19 cellular contexts compared by ENCODE assay signal in genomic region chr12:30519535-30519934, GRCh38.
"Had no signal": no experiment of that assay in that cellular context is flagged by ENCODE, and none has a peak within 500 bp of the region (broad histone marks: within the 10 kb centered on the region; RNA-seq: fewer than 3 reads in every experiment).

No MANE protein-coding gene starts in this region.

- H3K4me1 ChIP-seq: left lung, transverse colon, uterus had no signal

- H3K27ac ChIP-seq: left lung, suprapubic skin had no signal

- H3K9me3 ChIP-seq: left lung, suprapubic skin, transverse colon, uterus had no signal

- H3K4me3 ChIP-seq: left lung, suprapubic skin, transverse colon, uterus had no signal

- H3K36me3 ChIP-seq: left lung, suprapubic skin, transverse colon, uterus had no signal

- DNase-seq: activated B cell treated with CpG ODN at 0.5 μM for 24 hours; activated CD4-positive, alpha-beta T cell treated with anti-CD3 and anti-CD28 coated beads for 36 hours; activated CD4-positive, alpha-beta T cell treated with anti-CD3 and anti-CD28 coated beads, Interleukin-2, amount 50 U/mL, for 4 hours; activated CD8-positive, alpha-beta memory T cell treated with anti-CD3 and anti-CD28 coated beads for 24 hours; activated CD8-positive, alpha-beta memory T cell treated with anti-CD3 and anti-CD28 coated beads, Interleukin-2, amount 50 U/mL, for 4 hours; activated naive CD4-positive, alpha-beta T cell treated with Interleukin-2 at 50 U/mL for 16 hours; activated naive CD8-positive, alpha-beta T cell treated with anti-CD3 and anti-CD28 coated beads, Interleukin-2, amount 10 ng/mL, durations not matched to agents 7 days and 5 days; activated T-cell treated with anti-CD3 and anti-CD28 coated beads, Interleukin-2, amount 50 U/mL, for 4 hours; effector CD4-positive, alpha-beta T cell; erythroblast; foreskin fibroblast; left lung; mammary epithelial cell; naive thymus-derived CD8-positive, alpha-beta T cell; stimulated activated CD4-positive, alpha-beta T cell treated with anti-CD3 and anti-CD28 coated beads, Interleukin-12 subunit alpha, Interleukin-12 subunit beta, amount 100 ng/mL, for 4 hours; T-helper 9 cell had no signal

- H3K27me3 ChIP-seq: left lung, suprapubic skin, transverse colon, uterus had no signal
